ENCODE assay signal across 16 cellular contexts in genomic region chr10:70193391-70193844, GRCh38. TPM values are rescaled to one million over a fixed set of nuclear protein-coding genes. Genes with fewer than 3 reads are reported as not detected.
DNase-seq lines count a peak whose midpoint lies in the region; ATAC-seq and TF ChIP-seq lines count a peak whose summit lies in the region.
"Had no signal": no experiment of that assay in that cellular context is flagged by ENCODE, and none has a peak within 500 bp of the region (broad histone marks: within the 10 kb centered on the region; RNA-seq: fewer than 3 reads in every experiment).

No MANE protein-coding gene starts in this region.

- peaks cover 41% of the 10 kb centered on the region for H3K4me1 Mint-ChIP-seq in MCF 10A (ENCODE audit: insufficient read depth, unreplicated experiment)

- no peaks in the 10 kb centered on the region for H3K36me3 ChIP-seq in breast epithelium
- peaks cover 6 to 13% of the 10 kb centered on the region in 2 experiments for H3K36me3 ChIP-seq in mesenchymal stem cell (ENCODE audit: control insufficient read depth in 1 of 2, insufficient read depth in 2 of 2, low read depth in 1 of 2, low read length in 2 of 2)
- H3K36me3 ChIP-seq in aorta (ENCODE audit: control insufficient read depth in 1 of 2, insufficient read depth in 2 of 2, low read length in 1 of 2), result no peaks in the 10 kb centered on the region

- H2AK5ac ChIP-seq in mesenchymal stem cell (ENCODE audit: low read length, severe bottlenecking), result peak overlapping the region; percentile 61

- H2BK5ac ChIP-seq in mesenchymal stem cell (ENCODE audit: low read depth, low read length, poor library complexity, severe bottlenecking), result no peak overlapping the region

- H3K4me2 ChIP-seq in mesenchymal stem cell (ENCODE audit: low read length, poor library complexity, severe bottlenecking), result no peak overlapping the region

- intact Hi-C loops in MCF 10A (cut with micrococcal nuclease) (no loop called here), breast epithelium (cut with DNase I; ENCODE audit: low total_unique reads) (no loop called here), aorta (cut with DNase I) (no loop called here)

- no peak overlapping the region for H2AFZ ChIP-seq in mesenchymal stem cell (ENCODE audit: low read depth, low read length)

- peak overlapping the region in 1 of 2 donors; percentile 40 for H3K27ac ChIP-seq in breast epithelium
- H3K27ac ChIP-seq in mesenchymal stem cell (ENCODE audit: low read length, poor library complexity, severe bottlenecking), result no peak overlapping the region
- no peak overlapping the region for H3K27ac ChIP-seq in aorta (ENCODE audit: low read depth in 1 of 2, low read length in 2 of 2)

- peak overlapping the region in 1 of 2 experiments; percentile 59 for H3K23ac ChIP-seq in mesenchymal stem cell (ENCODE audit: low read length in 2 of 2)

- H3K27me3 Mint-ChIP-seq in MCF 10A (ENCODE audit: insufficient read depth, unreplicated experiment), result no peaks in the 10 kb centered on the region
- H3K27me3 Mint-ChIP-seq: activated naive CD8-positive, alpha-beta T cell treated with anti-CD3 and anti-CD28 coated beads, Interleukin-2, amount 50 U/mL, for 24 hours had no signal

- H3K14ac ChIP-seq in mesenchymal stem cell (ENCODE audit: low read length in 2 of 2), result peak overlapping the region in 1 of 2 experiments; percentile 96

- H2BK120ac ChIP-seq in mesenchymal stem cell (ENCODE audit: low read depth, low read length), result no peak overlapping the region

- DNase-seq in MCF 10A (ENCODE audit: unreplicated experiment) (peak; percentile 90), breast epithelium (ENCODE audit: low spot score in 2 of 2) (no peak), fibroblast of gingiva (ENCODE audit: low read depth) (peak; percentile 53), mesenchymal stem cell (no peak), aorta (no peak), T-helper 1 cell (no peak), H4 (ENCODE audit: low spot score) (no peak)
- DNase-seq: activated naive CD8-positive, alpha-beta T cell treated with anti-CD3 and anti-CD28 coated beads, Interleukin-2, amount 50 U/mL, for 24 hours; esophagus squamous epithelium; immature natural killer cell; NCI-H146; NCI-H446 treated with DMSO at 0.1 percent for 48 hours; stimulated activated CD4-positive, alpha-beta T cell treated with anti-CD3 and anti-CD28 coated beads, Interleukin-4, amount 100 ng/mL, for 4 hours had no signal

- no peaks in the 10 kb centered on the region for H3K4me1 ChIP-seq in breast epithelium
- peaks cover 4% of the 10 kb centered on the region for H3K4me1 ChIP-seq in mesenchymal stem cell (ENCODE audit: control insufficient read depth, insufficient read depth, low read depth, low read length)
- no peaks in the 10 kb centered on the region for H3K4me1 ChIP-seq in aorta (ENCODE audit: control insufficient read depth in 1 of 2, insufficient read depth in 2 of 2, low read length in 2 of 2)

- H3K18ac ChIP-seq in mesenchymal stem cell (ENCODE audit: low read depth in 1 of 2, low read length in 2 of 2), result peak overlapping the region; percentile 26 to 73

- peak overlapping the region; percentile 66 to 82 for H3K4ac ChIP-seq in mesenchymal stem cell (ENCODE audit: low read depth in 1 of 2, low read length in 2 of 2)

- no peaks in the 10 kb centered on the region for H3K9me3 Mint-ChIP-seq in MCF 10A (ENCODE audit: unreplicated experiment)
- H3K9me3 Mint-ChIP-seq: activated naive CD8-positive, alpha-beta T cell treated with anti-CD3 and anti-CD28 coated beads, Interleukin-2, amount 50 U/mL, for 24 hours; immature natural killer cell; stimulated activated effector memory CD8-positive, alpha-beta T cell treated with anti-CD3 and anti-CD28 coated beads, Interleukin-12 subunit alpha, Interleukin-12 subunit beta, amount 100 ng/mL, for 72 hours had no signal

- peak overlapping the region in 1 of 2 experiments; percentile 92 for H2BK12ac ChIP-seq in mesenchymal stem cell (ENCODE audit: low read length in 2 of 2)

- H3K27me3 ChIP-seq in breast epithelium (no peaks in the 10 kb centered on the region), mesenchymal stem cell (ENCODE audit: control insufficient read depth in 1 of 2, insufficient read depth in 1 of 2, low read length in 2 of 2) (no peaks in the 10 kb centered on the region), aorta (ENCODE audit: control insufficient read depth in 1 of 2, insufficient read depth in 2 of 2, low read length in 1 of 2) (no peaks in the 10 kb centered on the region)
- H3K27me3 ChIP-seq: esophagus squamous epithelium had no signal

- no peak overlapping the region for H2BK15ac ChIP-seq in mesenchymal stem cell (ENCODE audit: low read depth, poor library complexity, severe bottlenecking)

- BruUV-seq in MCF 10A (replicated peaks; lab: Mats Ljungman, UMichigan), result no TSS peak

- WGBS in mesenchymal stem cell, result 90% methylated on average over 7 of the region's 7 CpGs
- WGBS in aorta, 2 donors, result 95% methylated on average over 7 of the region's 7 CpGs

- no peak for TF ChIP-seq POLR2A in breast epithelium (IDR thresholded peaks at IDR 0.05)

- POLR2A ChIA-PET in MCF 10A (lab: Yijun Ruan, JAX), result interaction anchor here (0.6 to 6.4 kb wide), 18 partner anchors 9 to 270 kb away, joined by 3 to 153 read pairs (median 6); partner anchors contain the start of genes EIF4EBP2, PPA1, SAR1A and TYSND1

- TF ChIP-seq CTCF in MCF 10A (IDR thresholded peaks at IDR 0.05; ENCODE audit: unreplicated experiment) (no peak), breast epithelium (IDR thresholded peaks at IDR 0.05) (no peak)

- H3K27ac Mint-ChIP-seq in MCF 10A (ENCODE audit: low read depth, unreplicated experiment), result peak overlapping the region; percentile 73
- H3K27ac Mint-ChIP-seq: activated naive CD8-positive, alpha-beta T cell treated with anti-CD3 and anti-CD28 coated beads, Interleukin-2, amount 50 U/mL, for 24 hours; immature natural killer cell; stimulated activated effector memory CD8-positive, alpha-beta T cell treated with anti-CD3 and anti-CD28 coated beads, Interleukin-12 subunit alpha, Interleukin-12 subunit beta, amount 100 ng/mL, for 72 hours had no signal

- H4K8ac ChIP-seq in mesenchymal stem cell (ENCODE audit: low read length), result no peak overlapping the region

- ATAC-seq in aorta (ENCODE audit: low FRiP score) (peak; percentile 73), GM19463 (IDR thresholded peaks at IDR 0.05; ENCODE audit: unreplicated experiment) (no peak)
- ATAC-seq: activated naive CD8-positive, alpha-beta T cell treated with anti-CD3 and anti-CD28 coated beads, Interleukin-2, amount 50 U/mL, for 24 hours; stimulated activated effector memory CD8-positive, alpha-beta T cell treated with anti-CD3 and anti-CD28 coated beads, Interleukin-12 subunit alpha, Interleukin-12 subunit beta, amount 100 ng/mL, for 72 hours had no signal

- H3K36me3 Mint-ChIP-seq in MCF 10A (ENCODE audit: insufficient read depth, unreplicated experiment), result peaks cover 38% of the 10 kb centered on the region
- H3K36me3 Mint-ChIP-seq: immature natural killer cell had no signal

- no peak overlapping the region for H4K91ac ChIP-seq in mesenchymal stem cell (ENCODE audit: low read length)

- H3K79me1 ChIP-seq in mesenchymal stem cell (replicated peaks; ENCODE audit: low read length, poor library complexity, severe bottlenecking), result peaks cover 4% of the 10 kb centered on the region

- peak overlapping the region; percentile 88 for H3K9ac ChIP-seq in mesenchymal stem cell (ENCODE audit: low read length)

- peaks cover 1 to 2% of the 10 kb centered on the region in 2 donors for H3K9me3 ChIP-seq in breast epithelium
- H3K9me3 ChIP-seq in mesenchymal stem cell (ENCODE audit: control insufficient read depth, low read length), result peaks cover 2% of the 10 kb centered on the region
- H3K9me3 ChIP-seq in aorta (ENCODE audit: control insufficient read depth, low read length), result no peaks in the 10 kb centered on the region
- H3K9me3 ChIP-seq: esophagus squamous epithelium had no signal

- no peak overlapping the region for H3K4me3 Mint-ChIP-seq in MCF 10A (ENCODE audit: unreplicated experiment)
- H3K4me3 Mint-ChIP-seq: activated naive CD8-positive, alpha-beta T cell treated with anti-CD3 and anti-CD28 coated beads, Interleukin-2, amount 50 U/mL, for 24 hours; immature natural killer cell; stimulated activated effector memory CD8-positive, alpha-beta T cell treated with anti-CD3 and anti-CD28 coated beads, Interleukin-12 subunit alpha, Interleukin-12 subunit beta, amount 100 ng/mL, for 72 hours had no signal

- CTCF ChIA-PET in MCF 10A (lab: Yijun Ruan, JAX), result interaction anchor here (0.7 to 3.9 kb wide), 12 partner anchors 23 to 212 kb away, joined by 3 to 17 read pairs (median 4); partner anchors contain the start of genes SAR1A and TYSND1

- H3K4me3 ChIP-seq in breast epithelium (no peak overlapping the region), mesenchymal stem cell (ENCODE audit: insufficient read depth in 1 of 2, low read depth in 1 of 2, low read length in 2 of 2) (no peak overlapping the region), aorta (ENCODE audit: low read length in 2 of 2) (no peak overlapping the region)
- H3K4me3 ChIP-seq: coronary artery, esophagus squamous epithelium had no signal

RNA-seq across cellular contexts. Expression of gene SAR1A, which starts 23.1 kb away (rescaled TPM):
- 132 and 152 TPM in 2 replicates for total RNA-seq in MCF 10A (2022)
- total RNA-seq in breast epithelium, result 10 to 100 TPM; 87.5 to 95.4 (median 95.4) TPM
- polyA plus RNA-seq in mesenchymal stem cell (2013, experiment 1 of 2), result 103 TPM
- 104 TPM for polyA plus RNA-seq in mesenchymal stem cell (2013, experiment 2 of 2)
- 100 to 1,000 TPM; 119 to 128 TPM for total RNA-seq in aorta
- polyA plus RNA-seq in aorta, result 10 to 100 TPM; 59.2 to 61.0 TPM
- total RNA-seq in H4 (2014; rRNA removed; shearing (Covaris generic)), result 75.0 and 90.9 TPM in 2 replicates

RNA-seq across cellular contexts. Expression of gene PPA1, which starts 39.8 kb away (rescaled TPM):
- 221 and 293 TPM in 2 replicates for total RNA-seq in MCF 10A (2022)
- 100 to 1,000 TPM in 2 of 3 donors, 10 to 100 TPM in 1; 86.9 to 174 (median 164) TPM for total RNA-seq in breast epithelium
- polyA plus RNA-seq in mesenchymal stem cell (2013, experiment 1 of 2), result 144 TPM
- 153 TPM for polyA plus RNA-seq in mesenchymal stem cell (2013, experiment 2 of 2)
- total RNA-seq in aorta, result 10 to 100 TPM; 66.7 to 79.8 TPM
- polyA plus RNA-seq in aorta, result 100 to 1,000 TPM; 100 to 222 TPM
- 301 and 357 TPM in 2 replicates for total RNA-seq in H4 (2014; rRNA removed; shearing (Covaris generic))

RNA-seq across cellular contexts. Expression of gene TYSND1, which starts 46.9 kb away (rescaled TPM):
- 14.6 and 16.5 TPM in 2 replicates for total RNA-seq in MCF 10A (2022)
- total RNA-seq in breast epithelium, result 10 to 100 TPM; 12.5 to 19.9 (median 19.7) TPM
- 4.0 TPM for polyA plus RNA-seq in mesenchymal stem cell (2013, experiment 1 of 2)
- polyA plus RNA-seq in mesenchymal stem cell (2013, experiment 2 of 2), result 4.1 TPM
- total RNA-seq in aorta, result 10 to 100 TPM in 1 of 2 donors, 1 to 10 TPM in 1; 5.4 to 10.9 TPM
- 1 to 10 TPM; 2.1 to 9.8 TPM for polyA plus RNA-seq in aorta
- total RNA-seq in H4 (2014; rRNA removed; shearing (Covaris generic)), result 9.2 and 10.5 TPM in 2 replicates

Comparison
In these comparisons a context has a peak if more than half of its experiments do, and no peak if none do; other contexts are left out.
1. DNase-seq: peak in MCF 10A (single experiment) and fibroblast of gingiva (single experiment); none in breast epithelium (0 of 2), mesenchymal stem cell (single experiment), aorta (0 of 2), T-helper 1 cell (0 of 5) and H4 (single experiment).